In the genomic region with DNA sequence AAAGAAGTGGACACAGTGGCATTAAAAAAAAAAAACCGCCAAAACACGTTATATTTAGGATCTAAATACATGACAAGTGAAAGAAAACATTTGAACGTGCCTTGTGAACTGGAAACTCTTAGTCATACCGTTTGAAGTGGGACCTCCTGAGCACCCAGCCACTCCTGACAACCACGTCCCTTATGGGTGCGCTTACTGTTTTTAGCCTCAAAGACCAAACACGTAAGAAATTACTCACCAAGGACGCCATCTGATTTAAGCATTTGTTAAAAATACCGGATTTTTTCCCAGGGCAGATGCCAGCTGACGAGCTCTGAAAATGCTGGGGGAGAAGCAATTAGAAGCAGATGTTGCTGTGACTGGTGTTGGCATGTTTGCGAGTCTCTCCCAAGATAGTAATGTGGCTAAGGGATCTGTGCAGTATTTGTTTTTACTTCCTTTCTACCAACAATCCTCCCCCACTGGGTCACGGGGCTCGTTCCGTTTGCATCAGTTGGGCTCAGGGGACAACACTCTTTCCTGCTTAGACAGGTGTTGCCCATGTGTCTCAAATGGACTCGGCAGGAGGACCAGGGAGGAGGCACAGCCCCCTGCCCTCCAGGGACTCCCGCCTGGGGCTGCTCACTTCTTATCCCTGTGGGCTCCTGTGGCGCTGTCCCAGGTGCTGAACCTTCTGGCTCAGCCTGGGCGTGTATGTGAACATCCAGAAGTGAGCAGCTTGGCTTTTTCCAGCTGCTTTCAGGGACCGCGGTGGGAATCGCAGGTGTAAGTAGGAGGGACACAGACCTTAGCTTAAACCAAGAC, we compare ENCODE assay signal across 8 cellular contexts.
A peak's percentile ranks its signal among the peaks of the same experiment; 100 is the strongest.
DNase-seq lines count a peak whose midpoint lies in the region; ATAC-seq and TF ChIP-seq lines count a peak whose summit lies in the region.

No MANE protein-coding gene starts in this region.

- DNase-seq in DMS79 (lab: John Stamatoyannopoulos, UW) (peak; percentile 54), M059J (ENCODE audit: low read depth) (peak; percentile 49), astrocyte of the spinal cord (ENCODE audit: low read depth, low spot score) (peak; percentile 80), left kidney (ENCODE audit: low read depth, low spot score) (peak; percentile 97), NCI-H128 (lab: John Stamatoyannopoulos, UW; ENCODE audit: unreplicated experiment) (no peak)
- peak; percentile 39 for DNase-seq in T-helper 2 cell treated with Interferon-gamma antibody and Interleukin-4, amounts not matched to agents 5 μg/mL and 100 μg/mL, for 36 hours (ENCODE audit: low spot score)
- peak; percentile 56 to 57 for DNase-seq in stimulated activated CD8-positive, alpha-beta memory T cell treated with anti-CD3 and anti-CD28 coated beads, Interleukin-2, amount 100 ng/mL, for 48 hours (ENCODE audit: low read depth in 2 of 2)

- no peak for TF ChIP-seq CTCF in astrocyte of the spinal cord (IDR thresholded peaks at IDR 0.05; ENCODE audit: low read depth, low read length)

- H3K4me3 Mint-ChIP-seq in T-helper 2 cell treated with Interferon-gamma antibody and Interleukin-4, amounts not matched to agents 5 μg/mL and 100 μg/mL, for 36 hours, result no peak overlapping the region

- no peaks in the 10 kb centered on the region for H3K27me3 Mint-ChIP-seq in T-helper 2 cell treated with Interferon-gamma antibody and Interleukin-4, amounts not matched to agents 5 μg/mL and 100 μg/mL, for 36 hours (ENCODE audit: low read depth)

- peaks cover 13% of the 10 kb centered on the region for H3K4me1 Mint-ChIP-seq in T-helper 2 cell treated with Interferon-gamma antibody and Interleukin-4, amounts not matched to agents 5 μg/mL and 100 μg/mL, for 36 hours (ENCODE audit: low read depth)

- peaks cover 3% of the 10 kb centered on the region for H3K36me3 Mint-ChIP-seq in T-helper 2 cell treated with Interferon-gamma antibody and Interleukin-4, amounts not matched to agents 5 μg/mL and 100 μg/mL, for 36 hours (ENCODE audit: low read depth)

- H3K9me3 Mint-ChIP-seq in T-helper 2 cell treated with Interferon-gamma antibody and Interleukin-4, amounts not matched to agents 5 μg/mL and 100 μg/mL, for 36 hours, result no peaks in the 10 kb centered on the region

- ATAC-seq in GM21723 (IDR thresholded peaks at IDR 0.05; ENCODE audit: unreplicated experiment), result peak; percentile 73

- in situ Hi-C loops in astrocyte of the spinal cord (cut with HindIII; ENCODE audit: low sequenced_read_pairs), result no loop called here

- H3K4me3 ChIP-seq in astrocyte of the spinal cord (ENCODE audit: low read depth, low read length), result no peak overlapping the region

- H3K27ac Mint-ChIP-seq in T-helper 2 cell treated with Interferon-gamma antibody and Interleukin-4, amounts not matched to agents 5 μg/mL and 100 μg/mL, for 36 hours, result no peak overlapping the region
